ENCODE assay signal across 28 cellular contexts in genomic region chr6:137172734-137173431, GRCh38. TPM values are rescaled to one million over a fixed set of nuclear protein-coding genes. Genes with fewer than 3 reads are reported as not detected.
"Had no signal": no experiment of that assay in that cellular context is flagged by ENCODE, and none has a peak within 500 bp of the region (broad histone marks: within the 10 kb centered on the region; RNA-seq: fewer than 3 reads in every experiment).

No MANE protein-coding gene starts in this region.

- H3K36me3 ChIP-seq: ascending aorta, brain microvascular endothelial cell, esophagus muscularis mucosa, pancreas, thoracic aorta, upper lobe of left lung had no signal

- H3K27me3 ChIP-seq: ascending aorta, brain microvascular endothelial cell, dorsolateral prefrontal cortex, esophagus muscularis mucosa, pancreas, upper lobe of left lung had no signal

- H3K27ac ChIP-seq: ascending aorta, brain microvascular endothelial cell, dorsolateral prefrontal cortex, esophagus muscularis mucosa, pancreas, thoracic aorta, upper lobe of left lung had no signal

- H3K4me3 ChIP-seq: ascending aorta, dorsolateral prefrontal cortex, esophagus muscularis mucosa, pancreas, thoracic aorta, upper lobe of left lung had no signal

- FAIRE-seq: frontal cortex, pancreas had no signal

- DNase-seq: activated CD4-positive, alpha-beta T cell treated with anti-CD3 and anti-CD28 coated beads for 36 hours; activated CD4-positive, alpha-beta T cell treated with anti-CD3 and anti-CD28 coated beads, Interleukin-2, amount 50 U/mL, for 48 hours; activated effector memory CD4-positive, alpha-beta T cell treated with Interleukin-2 at 50 U/mL for 16 hours; activated naive CD4-positive, alpha-beta T cell treated with anti-CD3 and anti-CD28 coated beads, Interleukin-2, amount 50 U/mL, for 16 hours; activated T-cell treated with anti-CD3 and anti-CD28 coated beads, Interleukin-2, amount 50 U/mL, for 72 hours; brain microvascular endothelial cell; central memory CD4-positive, alpha-beta T cell; dorsolateral prefrontal cortex; hippocampal formation; left ventricle myocardium superior; nephron progenitor cell; pancreas; right cardiac atrium; stimulated activated CD4-positive, alpha-beta T cell treated with anti-CD3 and anti-CD28 coated beads, Interleukin-12 subunit alpha, Interleukin-12 subunit beta, amount 100 ng/mL, for 4 hours; stimulated activated CD4-positive, alpha-beta T cell treated with anti-CD3 and anti-CD28 coated beads, Interleukin-2, amount 100 ng/mL, for 24 hours; T1000; upper lobe of left lung had no signal

- H3K36me3 Mint-ChIP-seq: stimulated activated effector memory CD8-positive, alpha-beta T cell treated with anti-CD3 and anti-CD28 coated beads, Interleukin-12 subunit alpha, Interleukin-12 subunit beta, amount 100 ng/mL, for 72 hours had no signal

- H3K27ac Mint-ChIP-seq: activated CD4-positive, alpha-beta T cell treated with anti-CD3 and anti-CD28 coated beads for 36 hours; activated T-cell treated with anti-CD3 and anti-CD28 coated beads, Interleukin-2, amount 50 U/mL, for 72 hours; nephron progenitor cell; stimulated activated effector memory CD8-positive, alpha-beta T cell treated with anti-CD3 and anti-CD28 coated beads, Interleukin-12 subunit alpha, Interleukin-12 subunit beta, amount 100 ng/mL, for 72 hours; T-helper 1 cell treated with Interleukin-12 subunit alpha and Interleukin-12 subunit beta and Interleukin-4 antibody, amounts not matched to agents 30 μg/mL and 1 μg/mL, for 36 hours had no signal

- H3K9me3 ChIP-seq: ascending aorta, esophagus muscularis mucosa, pancreas, thoracic aorta, upper lobe of left lung had no signal

- H3K4me1 ChIP-seq: ascending aorta, esophagus muscularis mucosa, pancreas, upper lobe of left lung had no signal

- ATAC-seq: activated CD4-positive, alpha-beta T cell treated with anti-CD3 and anti-CD28 coated beads for 36 hours; activated T-cell treated with anti-CD3 and anti-CD28 coated beads, Interleukin-2, amount 50 U/mL, for 72 hours; left ventricle myocardium superior; right cardiac atrium; stimulated activated effector memory CD8-positive, alpha-beta T cell treated with anti-CD3 and anti-CD28 coated beads, Interleukin-12 subunit alpha, Interleukin-12 subunit beta, amount 100 ng/mL, for 72 hours had no signal

- H3K4me3 Mint-ChIP-seq: activated CD4-positive, alpha-beta T cell treated with anti-CD3 and anti-CD28 coated beads for 36 hours; activated T-cell treated with anti-CD3 and anti-CD28 coated beads, Interleukin-2, amount 50 U/mL, for 72 hours; nephron progenitor cell; stimulated activated effector memory CD8-positive, alpha-beta T cell treated with anti-CD3 and anti-CD28 coated beads, Interleukin-12 subunit alpha, Interleukin-12 subunit beta, amount 100 ng/mL, for 72 hours; T-helper 1 cell treated with Interleukin-12 subunit alpha and Interleukin-12 subunit beta and Interleukin-4 antibody, amounts not matched to agents 30 μg/mL and 1 μg/mL, for 36 hours had no signal

RNA-seq across cellular contexts. Expression of gene IL22RA2, which starts 0.6 kb away (rescaled TPM):
- total RNA-seq: activated CD4-positive, alpha-beta T cell treated with anti-CD3 and anti-CD28 coated beads for 36 hours; activated CD8-positive, alpha-beta memory T cell treated with anti-CD3 and anti-CD28 coated beads for 36 hours; activated T-cell treated with anti-CD3 and anti-CD28 coated beads, Interleukin-2, amount 50 U/mL, for 72 hours; ascending aorta; dorsolateral prefrontal cortex; esophagus muscularis mucosa; frontal cortex; left ventricle myocardium superior; myocyte; pulmonary artery endothelial cell; thoracic aorta; upper lobe of left lung; WTC11 had no signal
- polyA plus RNA-seq: adipose tissue, pancreas had no signal
